1 cellular context compared by ENCODE assay signal in genomic region chr10:127148066-127148932, GRCh38.
TF ChIP-seq lines count a peak whose summit lies in the region.

No MANE protein-coding gene starts in this region.

TF ChIP-seq in IMR-90, 13 proteins besides CTCF, POLR2A, EP300 and RAD21 (continued from another document):
- TF ChIP-seq MAFK (IDR thresholded peaks at IDR 0.05; ENCODE audit: low read depth, low read length) (peak; percentile 42; the same call in 1 of the 2 replicates), RFX5 (IDR thresholded peaks at IDR 0.05; ENCODE audit: low read depth, low read length) (no peak), MAZ (IDR thresholded peaks at IDR 0.05; ENCODE audit: borderline replicate concordance, low read depth, low read length) (no peak), ELK1 (IDR thresholded peaks at IDR 0.05; ENCODE audit: borderline replicate concordance, low read depth, low read length) (no peak), CEBPB (IDR thresholded peaks at IDR 0.05; ENCODE audit: low read depth, low read length) (no peak), MXI1 (IDR thresholded peaks at IDR 0.05; ENCODE audit: borderline replicate concordance, low read depth, low read length) (no peak), NFE2L2 (IDR thresholded peaks at IDR 0.05; ENCODE audit: low read depth, low read length) (peak; percentile 93), FOS (IDR thresholded peaks at IDR 0.05; ENCODE audit: low read depth, low read length) (peak; percentile 96)
- TF ChIP-seq, protein P1, sequence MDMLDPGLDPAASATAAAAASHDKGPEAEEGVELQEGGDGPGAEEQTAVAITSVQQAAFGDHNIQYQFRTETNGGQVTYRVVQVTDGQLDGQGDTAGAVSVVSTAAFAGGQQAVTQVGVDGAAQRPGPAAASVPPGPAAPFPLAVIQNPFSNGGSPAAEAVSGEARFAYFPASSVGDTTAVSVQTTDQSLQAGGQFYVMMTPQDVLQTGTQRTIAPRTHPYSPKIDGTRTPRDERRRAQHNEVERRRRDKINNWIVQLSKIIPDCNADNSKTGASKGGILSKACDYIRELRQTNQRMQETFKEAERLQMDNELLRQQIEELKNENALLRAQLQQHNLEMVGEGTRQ (IDR thresholded peaks at IDR 0.05; ENCODE audit: low read depth, low read length): no peak
